17 cellular contexts compared by ENCODE assay signal in genomic region chr2:240818293-240818542, GRCh38. TPM values are rescaled to one million over a fixed set of nuclear protein-coding genes. Genes with fewer than 3 reads are reported as not detected.
A peak's percentile ranks its signal among the peaks of the same experiment; 100 is the strongest.
DNase-seq lines count a peak whose midpoint lies in the region; ATAC-seq, FAIRE-seq and TF ChIP-seq lines count a peak whose summit lies in the region.
"Had no signal": no experiment of that assay in that cellular context is flagged by ENCODE, and none has a peak within 500 bp of the region (broad histone marks: within the 10 kb centered on the region; RNA-seq: fewer than 3 reads in every experiment).

No MANE protein-coding gene starts in this region.

- DNase-seq in activated CD8-positive, alpha-beta T cell treated with anti-CD3 and anti-CD28 coated beads for 36 hours: no peak
- DNase-seq in activated CD8-positive, alpha-beta T cell treated with anti-CD3 and anti-CD28 coated beads, Interleukin-2, amount 10 ng/mL, durations not matched to agents 7 days and 5 days: no peak
- DNase-seq in frontal cortex (ENCODE audit: low spot score in 2 of 2): no peak
- DNase-seq in stimulated activated CD4-positive, alpha-beta T cell treated with anti-CD3 and anti-CD28 coated beads, Interleukin-1b, Interleukin-23, amount 100 ng/mL, for 48 hours: no peak
- DNase-seq: activated CD4-positive, CD25-positive, alpha-beta regulatory T cell; KBM-7; NCI-H1105; NCI-H446; stimulated activated CD4-positive, alpha-beta T cell treated with anti-CD3 and anti-CD28 coated beads, Interleukin-2, amount 100 ng/mL, for 48 hours had no signal

- no peaks in the 10 kb centered on the region for H3K36me3 Mint-ChIP-seq in activated CD8-positive, alpha-beta T cell treated with anti-CD3 and anti-CD28 coated beads for 36 hours (ENCODE audit: low read depth)
- H3K36me3 Mint-ChIP-seq in activated CD8-positive, alpha-beta T cell treated with anti-CD3 and anti-CD28 coated beads, Interleukin-2, amount 10 ng/mL, durations not matched to agents 7 days and 5 days (ENCODE audit: low read depth): no peaks in the 10 kb centered on the region
- H3K36me3 Mint-ChIP-seq in stimulated activated memory B cell treated with anti-CD40 and anti-IgM and Interleukin-4, amounts not matched to agents 10 μg/mL and 1 μg/mL and 100 μg/mL, for 72 hours: no peaks in the 10 kb centered on the region

- H3K4me3 Mint-ChIP-seq in activated CD8-positive, alpha-beta T cell treated with anti-CD3 and anti-CD28 coated beads for 36 hours: peak overlapping the region; percentile 38
- no peak overlapping the region for H3K4me3 Mint-ChIP-seq in activated CD8-positive, alpha-beta T cell treated with anti-CD3 and anti-CD28 coated beads, Interleukin-2, amount 10 ng/mL, durations not matched to agents 7 days and 5 days
- H3K4me3 Mint-ChIP-seq in stimulated activated memory B cell treated with anti-CD40 and anti-IgM and Interleukin-4, amounts not matched to agents 10 μg/mL and 1 μg/mL and 100 μg/mL, for 72 hours: peak overlapping the region; percentile 3

- no peaks in the 10 kb centered on the region for H3K9me3 ChIP-seq in iPS-20b (ENCODE audit: insufficient read depth, low read depth, low read length)

- H3K4me1 ChIP-seq in iPS-20b (ENCODE audit: insufficient read depth, low read length): peaks cover 14% of the 10 kb centered on the region; the same call in 1 of the 2 replicates

- peak overlapping the region; percentile 83 for H3K4me3 ChIP-seq in iPS-20b (ENCODE audit: low read length)

- peaks cover 27% of the 10 kb centered on the region for H3K36me3 ChIP-seq in iPS-20b (ENCODE audit: insufficient read depth, low read depth, low read length)

- peaks cover 12% of the 10 kb centered on the region for H3K4me1 Mint-ChIP-seq in activated CD8-positive, alpha-beta T cell treated with anti-CD3 and anti-CD28 coated beads for 36 hours (ENCODE audit: low read depth)
- H3K4me1 Mint-ChIP-seq in activated CD8-positive, alpha-beta T cell treated with anti-CD3 and anti-CD28 coated beads, Interleukin-2, amount 10 ng/mL, durations not matched to agents 7 days and 5 days (ENCODE audit: low read depth): peaks cover 10% of the 10 kb centered on the region
- H3K4me1 Mint-ChIP-seq in stimulated activated memory B cell treated with anti-CD40 and anti-IgM and Interleukin-4, amounts not matched to agents 10 μg/mL and 1 μg/mL and 100 μg/mL, for 72 hours: peaks cover 8% of the 10 kb centered on the region

- H3K27me3 Mint-ChIP-seq in activated CD8-positive, alpha-beta T cell treated with anti-CD3 and anti-CD28 coated beads for 36 hours: peaks cover 33% of the 10 kb centered on the region
- H3K27me3 Mint-ChIP-seq in activated CD8-positive, alpha-beta T cell treated with anti-CD3 and anti-CD28 coated beads, Interleukin-2, amount 10 ng/mL, durations not matched to agents 7 days and 5 days (ENCODE audit: low read depth): peaks cover 33% of the 10 kb centered on the region
- H3K27me3 Mint-ChIP-seq in stimulated activated memory B cell treated with anti-CD40 and anti-IgM and Interleukin-4, amounts not matched to agents 10 μg/mL and 1 μg/mL and 100 μg/mL, for 72 hours: peaks cover 58% of the 10 kb centered on the region

- CTCF ChIA-PET in activated CD8-positive, alpha-beta T cell treated with anti-CD3 and anti-CD28 coated beads for 36 hours (lab: Charles Lee): no interaction called here
- CTCF ChIA-PET in activated CD8-positive, alpha-beta T cell treated with anti-CD3 and anti-CD28 coated beads, Interleukin-2, amount 10 ng/mL, durations not matched to agents 7 days and 5 days (lab: Charles Lee): no interaction called here

- no peak for TF ChIP-seq CTCF in activated CD8-positive, alpha-beta T cell treated with anti-CD3 and anti-CD28 coated beads for 36 hours (IDR thresholded peaks at IDR 0.05)

- H3K27ac Mint-ChIP-seq in activated CD8-positive, alpha-beta T cell treated with anti-CD3 and anti-CD28 coated beads for 36 hours: no peak overlapping the region
- no peak overlapping the region for H3K27ac Mint-ChIP-seq in activated CD8-positive, alpha-beta T cell treated with anti-CD3 and anti-CD28 coated beads, Interleukin-2, amount 10 ng/mL, durations not matched to agents 7 days and 5 days
- H3K27ac Mint-ChIP-seq in stimulated activated memory B cell treated with anti-CD40 and anti-IgM and Interleukin-4, amounts not matched to agents 10 μg/mL and 1 μg/mL and 100 μg/mL, for 72 hours: no peak overlapping the region

- FAIRE-seq in frontal cortex (lab: Jason Lieb, UNC): no peak

- peaks cover 31% of the 10 kb centered on the region for H3K27me3 ChIP-seq in iPS-20b (ENCODE audit: insufficient read depth, low read length)

- H3K9me3 Mint-ChIP-seq in activated CD8-positive, alpha-beta T cell treated with anti-CD3 and anti-CD28 coated beads for 36 hours: peaks cover 3% of the 10 kb centered on the region
- no peaks in the 10 kb centered on the region for H3K9me3 Mint-ChIP-seq in activated CD8-positive, alpha-beta T cell treated with anti-CD3 and anti-CD28 coated beads, Interleukin-2, amount 10 ng/mL, durations not matched to agents 7 days and 5 days (ENCODE audit: insufficient read depth)
- peaks cover 8% of the 10 kb centered on the region for H3K9me3 Mint-ChIP-seq in stimulated activated memory B cell treated with anti-CD40 and anti-IgM and Interleukin-4, amounts not matched to agents 10 μg/mL and 1 μg/mL and 100 μg/mL, for 72 hours

- POLR2A ChIA-PET in activated CD8-positive, alpha-beta T cell treated with anti-CD3 and anti-CD28 coated beads for 36 hours (lab: Charles Lee): interaction anchor here (1.0 kb wide), 1 partner anchor 11 kb away, joined by 4 read pairs; no protein-coding TSS in a partner anchor
- POLR2A ChIA-PET in activated CD8-positive, alpha-beta T cell treated with anti-CD3 and anti-CD28 coated beads, Interleukin-2, amount 10 ng/mL, durations not matched to agents 7 days and 5 days (lab: Charles Lee): no interaction called here

- ATAC-seq in activated CD8-positive, alpha-beta T cell treated with anti-CD3 and anti-CD28 coated beads for 36 hours: no peak
- ATAC-seq in activated CD8-positive, alpha-beta T cell treated with anti-CD3 and anti-CD28 coated beads, Interleukin-2, amount 10 ng/mL, durations not matched to agents 7 days and 5 days: no peak
- ATAC-seq in stimulated activated memory B cell treated with anti-CD40 and anti-IgM and Interleukin-4, amounts not matched to agents 10 μg/mL and 1 μg/mL and 100 μg/mL, for 72 hours: no peak
- ATAC-seq in GM18517 (IDR thresholded peaks at IDR 0.05; ENCODE audit: unreplicated experiment): no peak

- intact Hi-C loops in activated CD8-positive, alpha-beta T cell treated with anti-CD3 and anti-CD28 coated beads for 36 hours (cut with micrococcal nuclease): no loop called here

- peak overlapping the region; percentile 88 for H3K9ac ChIP-seq in iPS-20b (ENCODE audit: low read depth, low read length)

- H3K27ac ChIP-seq in angular gyrus (ENCODE audit: low read depth, low read length): peak overlapping the region; percentile 87
- peak overlapping the region; percentile 81 for H3K27ac ChIP-seq in iPS-20b (ENCODE audit: low read length)

RNA-seq across cellular contexts. Expression of gene KIF1A, which starts 1.8 kb away (rescaled TPM):
- total RNA-seq in activated CD8-positive, alpha-beta T cell treated with anti-CD3 and anti-CD28 coated beads for 36 hours: 10 to 100 TPM in 1 of 2 experiments, 1 to 10 TPM in 1; 9.0 to 10.2 TPM
- 1 to 10 TPM in 1 of 2 experiments, under 1 TPM in 1; 0.81 to 1.5 TPM for total RNA-seq in activated CD8-positive, alpha-beta T cell treated with anti-CD3 and anti-CD28 coated beads, Interleukin-2, amount 10 ng/mL, durations not matched to agents 7 days and 5 days
- 146 TPM for total RNA-seq in frontal cortex
- total RNA-seq: mononuclear cell had no signal

RNA-seq across cellular contexts. Expression of gene AGXT, which starts 50.4 kb away (rescaled TPM):
- total RNA-seq in activated CD8-positive, alpha-beta T cell treated with anti-CD3 and anti-CD28 coated beads for 36 hours: not detected
- total RNA-seq in activated CD8-positive, alpha-beta T cell treated with anti-CD3 and anti-CD28 coated beads, Interleukin-2, amount 10 ng/mL, durations not matched to agents 7 days and 5 days: not detected
- total RNA-seq in frontal cortex: not detected
- total RNA-seq: A172, aorta, mononuclear cell, renal cortical epithelial cell had no signal

Comparison
In these comparisons a context has a peak if more than half of its experiments do, and no peak if none do; other contexts are left out.
1. RNA of gene KIF1A, which starts 1.8 kb away (total RNA-seq): 146 TPM in frontal cortex (single experiment); 9.0 to 10.2 TPM in activated CD8-positive, alpha-beta T cell treated with anti-CD3 and anti-CD28 coated beads for 36 hours and 0.81 to 1.5 TPM in activated CD8-positive, alpha-beta T cell treated with anti-CD3 and anti-CD28 coated beads, Interleukin-2, amount 10 ng/mL, durations not matched to agents 7 days and 5 days; every median in the first group is over 10 times any median in the second.